8 cellular contexts compared by ENCODE assay signal in the genomic region with DNA sequence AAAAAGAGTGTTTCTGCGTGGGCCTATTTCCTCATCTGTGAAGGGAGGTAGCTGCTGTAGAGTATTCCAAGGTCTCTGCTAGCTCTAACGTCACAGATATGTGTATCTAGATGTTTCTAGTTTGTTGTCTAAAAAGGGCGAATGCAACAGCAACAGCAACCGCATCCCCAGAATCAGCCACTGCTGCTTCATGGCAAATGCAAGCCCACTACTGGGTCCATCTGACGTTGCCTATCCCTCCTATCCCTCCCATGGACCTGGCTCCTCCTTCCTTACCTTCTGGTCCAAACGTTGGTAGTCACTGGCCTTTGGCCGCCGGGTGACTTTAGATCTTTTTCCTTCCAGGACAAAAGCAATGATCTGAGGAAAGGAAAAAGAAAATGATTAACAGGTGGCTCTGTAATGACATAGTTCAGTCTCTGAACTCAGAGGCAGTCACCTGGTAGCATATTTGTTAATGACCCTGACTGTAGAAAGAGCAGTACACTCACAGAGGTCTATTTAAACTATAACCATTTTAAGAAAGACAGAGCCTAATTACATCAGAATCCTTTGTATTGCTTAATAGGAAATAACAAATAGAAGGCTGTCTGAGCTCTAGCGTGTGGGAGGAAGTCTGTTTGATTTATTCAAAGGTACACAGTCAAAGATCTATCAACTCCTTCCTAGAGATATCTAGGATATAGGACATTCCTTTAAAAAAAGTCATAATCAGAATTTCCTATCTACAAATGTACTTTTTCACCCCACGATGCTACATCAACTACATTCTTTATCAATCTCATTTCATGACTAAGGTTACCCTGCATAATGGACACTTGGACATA. TPM values are rescaled to one million over a fixed set of nuclear protein-coding genes. Genes with fewer than 3 reads are reported as not detected.
DNase-seq lines count a peak whose midpoint lies in the region; ATAC-seq and TF ChIP-seq lines count a peak whose summit lies in the region.

No MANE protein-coding gene starts in this region.

- POLR2A ChIA-PET in MCF 10A (lab: Yijun Ruan, JAX) = interaction anchor here (0.7 to 7.9 kb wide), 10 partner anchors 11 to 270 kb away, joined by 3 to 121 read pairs (median 3); a partner anchor contains a TSS

- H3K36me3 Mint-ChIP-seq in MCF 10A (ENCODE audit: insufficient read depth, unreplicated experiment) = peaks cover 56% of the 10 kb centered on the region

- H3K27ac Mint-ChIP-seq in MCF 10A (ENCODE audit: low read depth, unreplicated experiment) = no peak overlapping the region

- H3K4me1 ChIP-seq in BE2C (no peaks in the 10 kb centered on the region), mucosa of stomach (ENCODE audit: control insufficient read depth, insufficient read depth, low read length) (peaks cover 23% of the 10 kb centered on the region)

- TF ChIP-seq CTCF in BE2C (IDR thresholded peaks at IDR 0.05; ENCODE audit: low read depth, low read length) (no peak), MCF 10A (IDR thresholded peaks at IDR 0.05; ENCODE audit: unreplicated experiment) (no peak)

- peak overlapping the region; percentile 82 for H3K4me3 Mint-ChIP-seq in MCF 10A (ENCODE audit: unreplicated experiment)

- H3K4me3 ChIP-seq in BE2C (ENCODE audit: low read depth, low read length) = peak overlapping the region; percentile 81
- peak overlapping the region; percentile 95 for H3K4me3 ChIP-seq in mucosa of stomach (ENCODE audit: low read length)

- no peaks in the 10 kb centered on the region for H3K27me3 ChIP-seq in BE2C
- H3K27me3 ChIP-seq in mucosa of stomach (ENCODE audit: control insufficient read depth, insufficient read depth, low read length) = no peaks in the 10 kb centered on the region

- CTCF ChIA-PET in MCF 10A (lab: Yijun Ruan, JAX) = interaction anchor here (0.6 to 1.2 kb wide), 3 partner anchors 15 to 100 kb away, joined by 3 to 4 read pairs (median 4); no protein-coding TSS in a partner anchor

- no peak for ATAC-seq in GM21825 (IDR thresholded peaks at IDR 0.05; ENCODE audit: unreplicated experiment)
- ATAC-seq in GM21737 (IDR thresholded peaks at IDR 0.05; ENCODE audit: unreplicated experiment) = no peak

- BruUV-seq in MCF 10A (replicated peaks; lab: Mats Ljungman, UMichigan) = no TSS peak

- H3K27ac ChIP-seq in KOPT-K1 (ENCODE audit: low read depth, low read length, poor library complexity, severe bottlenecking) = peak overlapping the region; percentile 6

- DNase-seq in BE2C (no peak), MCF 10A (ENCODE audit: unreplicated experiment) (peak; percentile 54), HUDEP-2 (lab: John Stamatoyannopoulos, UW; ENCODE audit: unreplicated experiment in 76 of 76) (no peak), activated gamma-delta T cell treated with Interleukin-2 at 50 U/mL for 16 hours (no peak)

- H3K36me3 ChIP-seq in BE2C = peaks cover 23% of the 10 kb centered on the region
- peaks cover 71% of the 10 kb centered on the region for H3K36me3 ChIP-seq in KOPT-K1 (ENCODE audit: insufficient read depth, low read length)
- peaks cover 5% of the 10 kb centered on the region for H3K36me3 ChIP-seq in mucosa of stomach (ENCODE audit: control insufficient read depth, insufficient read depth, low read length)

- H3K27me3 Mint-ChIP-seq in MCF 10A (ENCODE audit: insufficient read depth, unreplicated experiment) = no peaks in the 10 kb centered on the region

- intact Hi-C loops in MCF 10A (cut with micrococcal nuclease) = no loop called here

- H3K9me3 ChIP-seq in BE2C = no peaks in the 10 kb centered on the region
- H3K9me3 ChIP-seq in KOPT-K1 (ENCODE audit: insufficient read depth, low read length, poor library complexity, severe bottlenecking) = no peaks in the 10 kb centered on the region
- no peaks in the 10 kb centered on the region for H3K9me3 ChIP-seq in mucosa of stomach (ENCODE audit: control insufficient read depth, low read length)

- no peaks in the 10 kb centered on the region for H3K9me3 Mint-ChIP-seq in MCF 10A (ENCODE audit: unreplicated experiment)

- H3K9ac ChIP-seq in mucosa of stomach (ENCODE audit: low read length) = peak overlapping the region; percentile 46

- H3K4me1 Mint-ChIP-seq in MCF 10A (ENCODE audit: insufficient read depth, unreplicated experiment) = peaks cover 26% of the 10 kb centered on the region

RNA-seq across cellular contexts. Expression of a gene that starts 2.9 kb away (rescaled TPM):
- 29.5 TPM for polyA plus RNA-seq in BE2C (2012; ENCODE audit: insufficient read depth, insufficient read length, low read depth)
- total RNA-seq in MCF 10A (2022) = 62.9 and 65.5 TPM in 2 replicates

RNA-seq across cellular contexts. Expression of a gene that starts 29.5 kb away (rescaled TPM):
- 20.7 TPM for polyA plus RNA-seq in BE2C (2012; ENCODE audit: insufficient read depth, insufficient read length, low read depth)
- 59.2 and 60.4 TPM in 2 replicates for total RNA-seq in MCF 10A (2022)

RNA-seq across cellular contexts. Expression of a gene that starts 29.7 kb away (rescaled TPM):
- polyA plus RNA-seq in BE2C (2012; ENCODE audit: insufficient read depth, insufficient read length, low read depth) = 11.1 TPM
- total RNA-seq in MCF 10A (2022) = 16.2 and 16.7 TPM in 2 replicates
